Comparison of ENCODE assay signal across 8 cellular contexts in genomic region chr6:43129434-43130194, GRCh38. TPM values are rescaled to one million over a fixed set of nuclear protein-coding genes. Genes with fewer than 3 reads are reported as not detected.
DNase-seq lines count a peak whose midpoint lies in the region; ATAC-seq and TF ChIP-seq lines count a peak whose summit lies in the region.

No MANE protein-coding gene starts in this region.

- peak overlapping the region; percentile 49 for H3K14ac ChIP-seq in neuronal stem cell (ENCODE audit: low read length)

- no peaks in the 10 kb centered on the region for H3K79me2 ChIP-seq in OCI-LY7 (ENCODE audit: insufficient read depth, low read depth, low read length)

- no peak overlapping the region for H2BK12ac ChIP-seq in neuronal stem cell (ENCODE audit: low read length)

- H3K23ac ChIP-seq in neuronal stem cell (ENCODE audit: low read depth, low read length, poor library complexity): no peak overlapping the region

- H3K4me1 Mint-ChIP-seq in endothelial cell (ENCODE audit: unreplicated experiment): peaks cover 5% of the 10 kb centered on the region

- peaks cover 22% of the 10 kb centered on the region for H3K36me3 Mint-ChIP-seq in endothelial cell (ENCODE audit: low read depth, unreplicated experiment)

- no peak overlapping the region for H3K9ac ChIP-seq in neuronal stem cell (ENCODE audit: low read depth, low read length, poor library complexity)

- H3K18ac ChIP-seq in neuronal stem cell (ENCODE audit: low read length): no peak overlapping the region

- no peak overlapping the region for H2BK120ac ChIP-seq in neuronal stem cell (ENCODE audit: low read depth, low read length)

- WGBS in neuronal stem cell (ENCODE audit: extremely low coverage in 2 of 2, insufficient read length in 2 of 2, insufficient replicate concordance in 1 of 2), 2 donors: no CpG with 5 or more reads among the region's 15 CpGs

- H2BK15ac ChIP-seq in neuronal stem cell (ENCODE audit: low read length): no peak overlapping the region

- H4K91ac ChIP-seq in neuronal stem cell (ENCODE audit: low read depth, low read length, poor library complexity): peak overlapping the region; percentile 73

- intact Hi-C loops in OCI-LY7 (cut with micrococcal nuclease; ENCODE audit: unreplicated experiment): no loop called here

- POLR2A ChIA-PET in OCI-LY7 (lab: Charles Lee): interaction anchor here (0.7 kb wide), 1 partner anchor 33 kb away, joined by 3 read pairs; no protein-coding TSS in a partner anchor

- DNase-seq in activated T-cell treated with anti-CD3 and anti-CD28 coated beads for 1 hour (ENCODE audit: low read depth): peak; percentile 13
- DNase-seq in activated T-cell treated with anti-CD3 and anti-CD28 coated beads for 4 hours: no peak
- peak; percentile 41 for DNase-seq in OCI-LY7 (ENCODE audit: low spot score)
- peak; percentile 28 for DNase-seq in endothelial cell (ENCODE audit: low spot score)
- no peak for DNase-seq in neuronal stem cell (ENCODE audit: low spot score)

- BruUV-seq in OCI-LY7 (replicated peaks; lab: Mats Ljungman, UMichigan): no TSS peak

- H3K9me3 Mint-ChIP-seq in endothelial cell (ENCODE audit: unreplicated experiment): no peaks in the 10 kb centered on the region

- ATAC-seq in HG02852 (IDR thresholded peaks at IDR 0.05; ENCODE audit: unreplicated experiment) (no peak), GM18909 (IDR thresholded peaks at IDR 0.05; ENCODE audit: poor library complexity, unreplicated experiment) (no peak), HG03039 (IDR thresholded peaks at IDR 0.05; ENCODE audit: unreplicated experiment) (no peak)

- H2BK5ac ChIP-seq in neuronal stem cell (ENCODE audit: low read length): no peak overlapping the region

- H3K36me3 ChIP-seq in OCI-LY7 (ENCODE audit: insufficient read depth, low read length): 0 out of 2 replicates have a peak, but pooled peaks cover 6% of the 10 kb centered on the region
- H3K36me3 ChIP-seq in neuronal stem cell (replicated peaks in 1 of 2; ENCODE audit: control insufficient read depth in 2 of 2, insufficient read depth in 2 of 2, low read length in 2 of 2): peaks cover 16 to 45% of the 10 kb centered on the region in 2 donors

- TF ChIP-seq CTCF in OCI-LY7 (conservative IDR thresholded peaks at IDR 0.05; ENCODE audit: low read length): peak; percentile 73
- peak; percentile 26 for TF ChIP-seq CTCF in endothelial cell (IDR thresholded peaks at IDR 0.05; ENCODE audit: unreplicated experiment)

- peaks cover 6% of the 10 kb centered on the region for H3K27me3 Mint-ChIP-seq in endothelial cell (ENCODE audit: unreplicated experiment)

- no peaks in the 10 kb centered on the region for H3K4me1 ChIP-seq in OCI-LY7 (ENCODE audit: insufficient read depth, low read length, poor library complexity, severe bottlenecking)
- peaks cover 2 to 4% of the 10 kb centered on the region in 2 donors for H3K4me1 ChIP-seq in neuronal stem cell (ENCODE audit: control insufficient read depth in 2 of 2, insufficient read depth in 1 of 2, low read depth in 1 of 2, low read length in 2 of 2)

- no peaks in the 10 kb centered on the region for H3K27me3 ChIP-seq in neuronal stem cell (ENCODE audit: control insufficient read depth in 3 of 3, insufficient read depth in 3 of 3, low read depth in 1 of 3, low read length in 3 of 3)

- H3K4me3 ChIP-seq in OCI-LY7 (ENCODE audit: low read depth, low read length, poor library complexity, severe bottlenecking) (no peak overlapping the region), neuronal stem cell (ENCODE audit: low read length in 2 of 2) (peak overlapping the region in 1 of 2 donors; percentile 7)

- H3K9me2 ChIP-seq in OCI-LY7 (ENCODE audit: insufficient read depth, low read length): no peaks in the 10 kb centered on the region

- no peaks in the 10 kb centered on the region for H4K20me1 ChIP-seq in OCI-LY7 (ENCODE audit: insufficient read depth, low read length)

- H3K27ac ChIP-seq in OCI-LY7 (ENCODE audit: low read depth, low read length, poor library complexity, severe bottlenecking) (no peak overlapping the region), neuronal stem cell (replicated peaks; ENCODE audit: low read length) (no peak overlapping the region)

- no peak overlapping the region for H3K4me2 ChIP-seq in OCI-LY7 (ENCODE audit: low read length)
- no peak overlapping the region for H3K4me2 ChIP-seq in neuronal stem cell (ENCODE audit: insufficient read depth, low read length, poor library complexity, severe bottlenecking)

- no peaks in the 10 kb centered on the region for H3K9me3 ChIP-seq in OCI-LY7 (ENCODE audit: low read length)
- no peaks in the 10 kb centered on the region for H3K9me3 ChIP-seq in neuronal stem cell (replicated peaks in 1 of 2; ENCODE audit: control insufficient read depth in 2 of 2, insufficient read depth in 1 of 2, low read depth in 1 of 2, low read length in 2 of 2)

- H2AFZ ChIP-seq in OCI-LY7 (ENCODE audit: low read length) (no peak overlapping the region), neuronal stem cell (ENCODE audit: low read length) (no peak overlapping the region)

- no peak overlapping the region for H3K27ac Mint-ChIP-seq in endothelial cell (ENCODE audit: unreplicated experiment)

- peak overlapping the region; percentile 7 for H3K4me3 Mint-ChIP-seq in endothelial cell (ENCODE audit: unreplicated experiment)

- no peak overlapping the region for H3K4ac ChIP-seq in neuronal stem cell (ENCODE audit: low read length)

- no peak overlapping the region for H2AK5ac ChIP-seq in neuronal stem cell (ENCODE audit: low read depth, low read length)

- CTCF ChIA-PET in OCI-LY7 (lab: Charles Lee; ENCODE audit: unreplicated experiment): no interaction called here

- peaks cover 13% of the 10 kb centered on the region for H3K79me1 ChIP-seq in neuronal stem cell (ENCODE audit: low read depth, low read length)

- H4K8ac ChIP-seq in neuronal stem cell (ENCODE audit: low read depth, low read length): no peak overlapping the region

RNA-seq across cellular contexts. Expression of gene SRF, which starts 41.5 kb away (rescaled TPM):
- 17.6 and 22.8 TPM in 2 replicates for total RNA-seq in OCI-LY7 (2014; rRNA removed; shearing (Covaris generic))
- 23.1 and 24.2 TPM in 2 replicates for total RNA-seq in OCI-LY7 (2022)
- 31.3 TPM for total RNA-seq in endothelial cell (ENCODE audit: unreplicated experiment)
- polyA plus RNA-seq in neuronal stem cell (2013, experiment 1 of 2): 33.8 TPM
- polyA plus RNA-seq in neuronal stem cell (2013, experiment 2 of 2): 33.2 TPM

RNA-seq across cellular contexts. Expression of gene CUL9, which starts 52.4 kb away (rescaled TPM):
- total RNA-seq in OCI-LY7 (2014; rRNA removed; shearing (Covaris generic)): 27.4 and 37.0 TPM in 2 replicates
- total RNA-seq in OCI-LY7 (2022): 31.1 and 32.9 TPM in 2 replicates
- total RNA-seq in endothelial cell (ENCODE audit: unreplicated experiment): 55.4 TPM
- polyA plus RNA-seq in neuronal stem cell (2013, experiment 1 of 2): 10.3 TPM
- 11.1 TPM for polyA plus RNA-seq in neuronal stem cell (2013, experiment 2 of 2)

RNA-seq across cellular contexts. Expression of gene PTK7, which starts 53.5 kb away (rescaled TPM):
- 12.7 and 18.5 TPM in 2 replicates for total RNA-seq in OCI-LY7 (2014; rRNA removed; shearing (Covaris generic))
- 12.0 and 13.0 TPM in 2 replicates for total RNA-seq in OCI-LY7 (2022)
- total RNA-seq in endothelial cell (ENCODE audit: unreplicated experiment): 208 TPM
- 43.8 TPM for polyA plus RNA-seq in neuronal stem cell (2013, experiment 1 of 2)
- 43.3 TPM for polyA plus RNA-seq in neuronal stem cell (2013, experiment 2 of 2)

Comparison
In these comparisons a context has a peak if more than half of its experiments do, and no peak if none do; other contexts are left out.
1. DNase-seq: peak in activated T-cell treated with anti-CD3 and anti-CD28 coated beads for 1 hour (single experiment), OCI-LY7 (single experiment) and endothelial cell (single experiment); none in activated T-cell treated with anti-CD3 and anti-CD28 coated beads for 4 hours (single experiment) and neuronal stem cell (single experiment).
2. RNA of gene PTK7, which starts 53.5 kb away (total RNA-seq): 208 TPM in endothelial cell (single experiment); 12.0 to 18.5 TPM in OCI-LY7; every median in the first group is over 10 times any median in the second.